8 cellular contexts compared by ENCODE assay signal in the genomic region with DNA sequence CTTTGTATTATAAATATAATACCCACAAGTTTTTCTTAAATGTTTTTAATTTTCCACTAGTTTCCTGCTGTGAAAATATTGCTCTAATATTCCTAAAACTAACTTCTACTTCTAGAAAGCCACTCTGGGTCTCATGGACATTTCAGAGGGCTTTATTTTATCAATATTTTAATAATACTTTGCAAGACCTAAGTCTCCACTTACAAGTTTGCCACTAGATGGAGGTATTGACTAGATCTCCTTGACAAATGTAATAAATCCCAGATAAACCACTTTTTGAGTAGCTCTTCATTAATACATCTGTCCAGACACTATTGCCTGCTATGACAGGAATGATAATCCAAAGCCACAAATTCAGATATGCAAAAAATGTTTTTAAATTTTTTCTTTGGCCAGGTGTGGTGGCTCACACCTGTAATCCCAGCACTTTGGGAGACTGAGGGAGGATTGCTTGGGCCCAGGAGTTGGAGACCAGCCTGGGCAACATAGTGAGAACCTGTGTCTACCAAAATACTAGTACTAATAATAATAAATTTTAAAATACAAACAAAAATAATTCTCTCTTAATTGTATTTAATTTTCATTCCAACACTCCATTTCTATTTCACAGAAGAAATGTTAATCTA. TPM values are rescaled to one million over a fixed set of nuclear protein-coding genes. Genes with fewer than 3 reads are reported as not detected.
DNase-seq lines count a peak whose midpoint lies in the region; ATAC-seq, FAIRE-seq and TF ChIP-seq lines count a peak whose summit lies in the region.

No MANE protein-coding gene starts in this region.

- CTCF ChIA-PET in OCI-LY7 (lab: Charles Lee; ENCODE audit: unreplicated experiment), result interaction anchor here (1.4 kb wide), 1 partner anchor 118 kb away, joined by 3 read pairs; no protein-coding TSS in a partner anchor

- POLR2A ChIA-PET in OCI-LY7 (lab: Charles Lee), result interaction anchor here (0.6 to 1.2 kb wide), 4 partner anchors 47 to 119 kb away, joined by 3 to 4 read pairs (median 3); no protein-coding TSS in a partner anchor

- H3K9me3 ChIP-seq in OCI-LY7 (ENCODE audit: low read length) (no peaks in the 10 kb centered on the region), small intestine (ENCODE audit: control insufficient read depth, low read depth) (no peaks in the 10 kb centered on the region)

- peaks cover 13% of the 10 kb centered on the region; the same call in 1 of the 2 replicates for H3K79me2 ChIP-seq in OCI-LY7 (ENCODE audit: insufficient read depth, low read depth, low read length)

- BruUV-seq in OCI-LY7 (replicated peaks; lab: Mats Ljungman, UMichigan), result no TSS peak

- no peak overlapping the region for H2AFZ ChIP-seq in OCI-LY7 (ENCODE audit: low read length)

- H3K4me1 ChIP-seq in OCI-LY7 (ENCODE audit: insufficient read depth, low read length, poor library complexity, severe bottlenecking) (peaks cover 15% of the 10 kb centered on the region), small intestine (ENCODE audit: control insufficient read depth in 2 of 2, insufficient read depth in 1 of 2, low read depth in 1 of 2, low read length in 1 of 2) (peaks cover 3 to 13% of the 10 kb centered on the region in 2 donors)

- no peaks in the 10 kb centered on the region for H3K36me3 ChIP-seq in OCI-LY7 (ENCODE audit: insufficient read depth, low read length)
- no peaks in the 10 kb centered on the region for H3K36me3 ChIP-seq in small intestine (ENCODE audit: control insufficient read depth in 2 of 2, insufficient read depth in 2 of 2, low read length in 2 of 2)

- no peak overlapping the region for H3K4me2 ChIP-seq in OCI-LY7 (ENCODE audit: low read length)

- no peaks in the 10 kb centered on the region for H3K9me2 ChIP-seq in OCI-LY7 (ENCODE audit: insufficient read depth, low read length)

- TF ChIP-seq CTCF in HFF-Myc (IDR thresholded peaks at IDR 0.05; ENCODE audit: low read depth, low read length, missing control alignments) (peak; percentile 29), OCI-LY7 (conservative IDR thresholded peaks at IDR 0.05; ENCODE audit: low read length) (peak; percentile 90)

- no peak overlapping the region for H3K4me3 ChIP-seq in HFF-Myc (replicated peaks; ENCODE audit: low read depth, low read length)
- no peak overlapping the region for H3K4me3 ChIP-seq in OCI-LY7 (ENCODE audit: low read depth, low read length, poor library complexity, severe bottlenecking)
- no peak overlapping the region for H3K4me3 ChIP-seq in small intestine (ENCODE audit: low read depth in 1 of 2, low read length in 2 of 2)

- no peaks in the 10 kb centered on the region for H3K27me3 ChIP-seq in small intestine (ENCODE audit: control insufficient read depth in 2 of 2, insufficient read depth in 2 of 2, low read length in 2 of 2)

- intact Hi-C loops in OCI-LY7 (cut with micrococcal nuclease; ENCODE audit: unreplicated experiment), result loop anchor here (1.0 to 10.0 kb wide), 2 partner anchors 297 to 530 kb away; no protein-coding TSS in a partner anchor

- no peak for FAIRE-seq in small intestine (lab: Jason Lieb, UNC)

- no peak for TF ChIP-seq POLR2A in erythroblast (IDR thresholded peaks at IDR 0.05; ENCODE audit: low read length)

- H4K20me1 ChIP-seq in OCI-LY7 (ENCODE audit: insufficient read depth, low read length), result no peaks in the 10 kb centered on the region

- no peak for ATAC-seq in HG03520 (IDR thresholded peaks at IDR 0.05; ENCODE audit: unreplicated experiment)
- ATAC-seq in GM21529 (IDR thresholded peaks at IDR 0.05; ENCODE audit: unreplicated experiment), result no peak

- DNase-seq in CD1c-positive myeloid dendritic cell (ENCODE audit: extremely low spot score) (peak; percentile 29), HFF-Myc (ENCODE audit: extremely low read depth, low read depth) (no peak), OCI-LY7 (ENCODE audit: low spot score) (peak; percentile 74), erythroblast (lab: John Stamatoyannopoulos, UW) (peak; percentile 74 to 78), small intestine (peak; percentile 64)
- DNase-seq in activated naive CD4-positive, alpha-beta T cell (lab: John Stamatoyannopoulos, UW), result no peak

- H3K27ac ChIP-seq in OCI-LY7 (ENCODE audit: low read depth, low read length, poor library complexity, severe bottlenecking), result no peak overlapping the region
- no peak overlapping the region for H3K27ac ChIP-seq in small intestine (ENCODE audit: low read depth in 1 of 2, low read length in 1 of 2)

RNA-seq across cellular contexts. Expression of gene ACAT1, which starts 3.5 kb away (rescaled TPM):
- total RNA-seq in OCI-LY7 (2014; rRNA removed; shearing (Covaris generic)), result 69.8 and 83.2 TPM in 2 replicates
- 66.7 and 86.3 TPM in 2 replicates for total RNA-seq in OCI-LY7 (2022)
- 100 to 1,000 TPM in 2 of 3 donors, 10 to 100 TPM in 1; 54.8 to 188 (median 159) TPM for polyA plus RNA-seq in small intestine

Comparison
In these comparisons a context has a peak if more than half of its experiments do, and no peak if none do; other contexts are left out.
1. DNase-seq: peak in CD1c-positive myeloid dendritic cell (single experiment), OCI-LY7 (single experiment), erythroblast (2 of 2) and small intestine (single experiment); none in HFF-Myc (single experiment) and activated naive CD4-positive, alpha-beta T cell (0 of 4).